10 cellular contexts compared by ENCODE assay signal in the genomic region with DNA sequence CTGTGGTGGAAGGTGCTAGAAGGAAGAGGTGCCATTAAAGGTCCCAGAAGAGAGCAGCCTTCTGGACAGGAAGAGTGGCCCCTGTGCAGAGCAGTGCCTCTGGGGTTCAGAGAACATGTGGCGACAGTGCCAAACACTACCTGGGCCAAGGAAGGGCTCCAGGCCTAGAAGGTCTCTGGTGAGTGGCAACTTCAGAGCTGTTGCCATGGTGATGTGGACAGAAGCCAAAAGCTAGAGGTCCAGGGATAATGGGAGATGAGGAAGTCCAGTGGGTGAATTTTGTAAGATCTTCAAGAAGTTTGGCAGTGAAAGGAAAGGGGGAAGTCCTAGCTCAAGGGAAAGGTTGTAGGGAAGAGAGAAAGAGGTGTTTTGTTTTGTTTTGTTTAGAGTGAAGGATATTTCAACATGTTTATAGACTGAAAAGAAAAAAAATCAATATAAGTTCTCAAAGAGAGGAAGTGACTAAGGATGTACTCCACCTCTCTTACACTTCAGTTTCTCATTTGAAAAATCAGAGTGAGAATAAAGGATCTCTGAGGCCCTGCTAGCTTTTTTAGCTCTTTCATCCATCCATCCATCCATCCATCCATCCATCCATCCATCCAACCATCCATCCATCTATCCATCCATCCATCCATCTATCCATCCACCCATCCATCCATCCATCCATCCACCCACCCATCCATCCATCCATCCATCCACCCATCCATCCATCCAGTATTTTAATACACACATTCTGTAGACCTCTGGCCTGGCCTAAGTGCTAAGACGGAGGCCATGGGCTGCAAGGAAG.
DNase-seq lines count a peak whose midpoint lies in the region; ATAC-seq lines count a peak whose summit lies in the region.
"Had no signal": no experiment of that assay in that cellular context is flagged by ENCODE, and none has a peak within 500 bp of the region (broad histone marks: within the 10 kb centered on the region; RNA-seq: fewer than 3 reads in every experiment).

No MANE protein-coding gene starts in this region.

- H3K4me3 Mint-ChIP-seq in activated T-cell treated with anti-CD3 and anti-CD28 coated beads, Interleukin-2, amount 50 U/mL, for 4 hours = peak overlapping the region; percentile 29
- H3K4me3 Mint-ChIP-seq in stimulated activated naive B cell treated with anti-CD40 and anti-IgM and Interleukin-4, amounts not matched to agents 10 μg/mL and 1 μg/mL and 100 μg/mL, for 72 hours = no peak overlapping the region
- H3K4me3 Mint-ChIP-seq: T-cell had no signal

- peaks cover 50% of the 10 kb centered on the region for H3K4me1 Mint-ChIP-seq in activated T-cell treated with anti-CD3 and anti-CD28 coated beads, Interleukin-2, amount 50 U/mL, for 4 hours (ENCODE audit: low read depth)
- peaks cover 48 to 77% of the 10 kb centered on the region in 2 donors for H3K4me1 Mint-ChIP-seq in stimulated activated naive B cell treated with anti-CD40 and anti-IgM and Interleukin-4, amounts not matched to agents 10 μg/mL and 1 μg/mL and 100 μg/mL, for 72 hours

- H3K36me3 Mint-ChIP-seq in activated T-cell treated with anti-CD3 and anti-CD28 coated beads, Interleukin-2, amount 50 U/mL, for 4 hours (ENCODE audit: insufficient read depth) = no peaks in the 10 kb centered on the region
- H3K36me3 Mint-ChIP-seq in stimulated activated naive B cell treated with anti-CD40 and anti-IgM and Interleukin-4, amounts not matched to agents 10 μg/mL and 1 μg/mL and 100 μg/mL, for 72 hours = peaks cover 0 to 3% of the 10 kb centered on the region in 2 donors
- H3K36me3 Mint-ChIP-seq: T-cell had no signal

- no peaks in the 10 kb centered on the region for H3K9me3 Mint-ChIP-seq in activated T-cell treated with anti-CD3 and anti-CD28 coated beads, Interleukin-2, amount 50 U/mL, for 4 hours
- no peaks in the 10 kb centered on the region for H3K9me3 Mint-ChIP-seq in stimulated activated naive B cell treated with anti-CD40 and anti-IgM and Interleukin-4, amounts not matched to agents 10 μg/mL and 1 μg/mL and 100 μg/mL, for 72 hours
- H3K9me3 Mint-ChIP-seq: T-cell had no signal

- no peak for DNase-seq in activated T-cell treated with anti-CD3 and anti-CD28 coated beads, Interleukin-2, amount 50 U/mL, for 4 hours
- DNase-seq in activated T-cell treated with anti-CD3 and anti-CD28 coated beads, Interleukin-2, amount 50 U/mL, for 1 hour = no peak
- DNase-seq in NCI-H226 (peak; percentile 59), cerebellar cortex (ENCODE audit: low spot score) (peak; percentile 76)
- no peak for DNase-seq in stimulated activated naive B cell treated with anti-CD40 and anti-IgM and Interleukin-4, amounts not matched to agents 10 μg/mL and 1 μg/mL and 100 μg/mL, for 72 hours
- DNase-seq: DND-41, T-cell had no signal

- peak overlapping the region; percentile 14 for H3K27ac Mint-ChIP-seq in stimulated activated naive B cell treated with anti-CD40 and anti-IgM and Interleukin-4, amounts not matched to agents 10 μg/mL and 1 μg/mL and 100 μg/mL, for 72 hours

- H3K27me3 Mint-ChIP-seq in activated T-cell treated with anti-CD3 and anti-CD28 coated beads, Interleukin-2, amount 50 U/mL, for 4 hours (ENCODE audit: low read depth) = no peaks in the 10 kb centered on the region
- H3K27me3 Mint-ChIP-seq in stimulated activated naive B cell treated with anti-CD40 and anti-IgM and Interleukin-4, amounts not matched to agents 10 μg/mL and 1 μg/mL and 100 μg/mL, for 72 hours = no peaks in the 10 kb centered on the region
- H3K27me3 Mint-ChIP-seq: T-cell had no signal

- peak; percentile 46 to 55 for ATAC-seq in activated T-cell treated with anti-CD3 and anti-CD28 coated beads, Interleukin-2, amount 50 U/mL, for 4 hours
- no peak for ATAC-seq in stimulated activated naive B cell treated with anti-CD40 and anti-IgM and Interleukin-4, amounts not matched to agents 10 μg/mL and 1 μg/mL and 100 μg/mL, for 72 hours (replicated peaks)
- ATAC-seq in GM18867 (IDR thresholded peaks at IDR 0.05; ENCODE audit: unreplicated experiment) = no peak
- no peak for ATAC-seq in GM19324 (IDR thresholded peaks at IDR 0.05; ENCODE audit: low FRiP score, unreplicated experiment)
- no peak for ATAC-seq in HG02610 (IDR thresholded peaks at IDR 0.05; ENCODE audit: unreplicated experiment)

Comparison
In these comparisons a context has a peak if more than half of its experiments do, and no peak if none do; other contexts are left out.
1. ATAC-seq: peak in activated T-cell treated with anti-CD3 and anti-CD28 coated beads, Interleukin-2, amount 50 U/mL, for 4 hours (2 of 2); none in stimulated activated naive B cell treated with anti-CD40 and anti-IgM and Interleukin-4, amounts not matched to agents 10 μg/mL and 1 μg/mL and 100 μg/mL, for 72 hours (0 of 2), GM18867 (single experiment), GM19324 (single experiment) and HG02610 (single experiment).
2. DNase-seq: peak in NCI-H226 (single experiment) and cerebellar cortex (single experiment); none in activated T-cell treated with anti-CD3 and anti-CD28 coated beads, Interleukin-2, amount 50 U/mL, for 4 hours (single experiment), activated T-cell treated with anti-CD3 and anti-CD28 coated beads, Interleukin-2, amount 50 U/mL, for 1 hour (single experiment) and stimulated activated naive B cell treated with anti-CD40 and anti-IgM and Interleukin-4, amounts not matched to agents 10 μg/mL and 1 μg/mL and 100 μg/mL, for 72 hours (single experiment).